Comparison of ENCODE assay signal across 8 cellular contexts in the genomic region with DNA sequence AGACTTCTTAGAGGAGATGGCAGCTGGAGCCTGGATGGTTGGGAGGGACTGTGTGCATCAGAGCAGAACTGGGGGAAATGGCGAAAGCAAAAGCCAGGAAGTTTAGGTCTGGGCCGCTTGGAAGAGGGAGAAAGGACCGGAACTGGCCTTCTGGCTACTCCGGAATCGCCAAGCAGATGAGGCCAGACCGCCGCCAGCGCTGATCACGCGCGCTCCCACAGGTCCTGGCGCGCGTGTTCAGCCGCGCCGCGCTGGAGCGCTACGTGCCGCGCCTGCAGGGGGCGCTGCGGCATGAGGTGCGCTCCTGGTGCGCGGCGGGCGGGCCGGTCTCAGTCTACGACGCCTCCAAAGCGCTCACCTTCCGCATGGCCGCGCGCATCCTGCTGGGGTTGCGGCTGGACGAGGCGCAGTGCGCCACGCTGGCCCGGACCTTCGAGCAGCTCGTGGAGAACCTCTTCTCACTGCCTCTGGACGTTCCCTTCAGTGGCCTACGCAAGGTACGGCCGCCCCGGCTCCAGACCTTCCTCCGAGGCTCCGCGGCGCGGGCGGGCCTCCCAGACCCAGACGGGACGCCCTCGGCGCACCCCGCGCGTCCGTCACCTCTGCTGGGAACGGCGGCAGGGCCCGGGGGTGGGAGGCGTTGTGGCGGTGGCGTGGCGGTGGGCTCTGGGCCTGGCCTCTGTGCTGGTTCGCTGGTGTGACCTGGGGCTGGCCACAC. TPM values are rescaled to one million over a fixed set of nuclear protein-coding genes. Genes with fewer than 3 reads are reported as not detected.
DNase-seq lines count a peak whose midpoint lies in the region; ATAC-seq and TF ChIP-seq lines count a peak whose summit lies in the region.

No MANE protein-coding gene starts in this region.

- no peaks in the 10 kb centered on the region for H3K9me2 ChIP-seq in PC-3 (replicated peaks; ENCODE audit: low read length)

- 0 to 7% (median 2%) methylated on average over 33 to 72 of the region's 72 CpGs for WGBS in spleen, 5 donors

- peak overlapping the region; percentile 54 to 86 (median 78) for H3K4me3 Mint-ChIP-seq in CD4-positive, alpha-beta memory T cell
- peak overlapping the region; percentile 78 for H3K4me3 Mint-ChIP-seq in activated naive CD8-positive, alpha-beta T cell treated with anti-CD3 and anti-CD28 coated beads, Interleukin-2, amount 10 ng/mL, durations not matched to agents 7 days and 5 days

- H2AFZ ChIP-seq in PC-3 (ENCODE audit: low read length): no peak overlapping the region

- peak in 4 of 5 donors; percentile 28 to 41 (median 37) for DNase-seq in CD4-positive, alpha-beta memory T cell
- DNase-seq in activated naive CD8-positive, alpha-beta T cell treated with anti-CD3 and anti-CD28 coated beads, Interleukin-2, amount 10 ng/mL, durations not matched to agents 7 days and 5 days: peak; percentile 81
- peak; percentile 85 for DNase-seq in spleen
- no peak for DNase-seq in PC-3

- no peaks in the 10 kb centered on the region for H3K9me3 ChIP-seq in CD4-positive, alpha-beta memory T cell (ENCODE audit: control insufficient read depth in 1 of 2, low read length in 2 of 2)
- H3K9me3 ChIP-seq in iPS-18a (ENCODE audit: control insufficient read depth, low read depth, low read length) (no peaks in the 10 kb centered on the region), spleen (no peaks in the 10 kb centered on the region), PC-3 (ENCODE audit: low read length) (no peaks in the 10 kb centered on the region)

- no TSS peak for BruUV-seq in PC-3 (replicated peaks; lab: Mats Ljungman, UMichigan)

- peaks cover 14 to 22% of the 10 kb centered on the region in 2 donors for H3K36me3 Mint-ChIP-seq in CD4-positive, alpha-beta memory T cell
- H3K36me3 Mint-ChIP-seq in activated naive CD8-positive, alpha-beta T cell treated with anti-CD3 and anti-CD28 coated beads, Interleukin-2, amount 10 ng/mL, durations not matched to agents 7 days and 5 days: peaks cover 2% of the 10 kb centered on the region

- no peaks in the 10 kb centered on the region for H3K9me3 Mint-ChIP-seq in CD4-positive, alpha-beta memory T cell
- H3K9me3 Mint-ChIP-seq in activated naive CD8-positive, alpha-beta T cell treated with anti-CD3 and anti-CD28 coated beads, Interleukin-2, amount 10 ng/mL, durations not matched to agents 7 days and 5 days: no peaks in the 10 kb centered on the region

- TF ChIP-seq POLR2A in spleen (IDR thresholded peaks at IDR 0.05): no peak

- H3K27me3 Mint-ChIP-seq in CD4-positive, alpha-beta memory T cell: peaks cover 27 to 34% of the 10 kb centered on the region in 2 donors
- H3K27me3 Mint-ChIP-seq in activated naive CD8-positive, alpha-beta T cell treated with anti-CD3 and anti-CD28 coated beads, Interleukin-2, amount 10 ng/mL, durations not matched to agents 7 days and 5 days: peaks cover 58% of the 10 kb centered on the region

- POLR2A ChIA-PET in CD4-positive, alpha-beta memory T cell (lab: Charles Lee; ENCODE audit: partially characterized antibody): no interaction called here
- POLR2A ChIA-PET in activated naive CD8-positive, alpha-beta T cell treated with anti-CD3 and anti-CD28 coated beads, Interleukin-2, amount 10 ng/mL, durations not matched to agents 7 days and 5 days (lab: Charles Lee): interaction anchor here (1.2 kb wide), 1 partner anchor 10 kb away, joined by 3 read pairs; no protein-coding TSS in a partner anchor
- POLR2A ChIA-PET in PC-3 (lab: Charles Lee; ENCODE audit: unreplicated experiment): no interaction called here

- H3K79me2 ChIP-seq in PC-3 (ENCODE audit: low read length): no peaks in the 10 kb centered on the region

- no peaks in the 10 kb centered on the region for H3K36me3 ChIP-seq in CD4-positive, alpha-beta memory T cell (ENCODE audit: insufficient read depth, low read length)
- H3K36me3 ChIP-seq in iPS-18a (ENCODE audit: control insufficient read depth, low read depth, low read length): no peaks in the 10 kb centered on the region
- peaks cover 0 to 30% (median 10%) of the 10 kb centered on the region in 6 donors for H3K36me3 ChIP-seq in spleen
- H3K36me3 ChIP-seq in PC-3 (ENCODE audit: low read depth, low read length): no peaks in the 10 kb centered on the region

- peak in 9 of 11 experiments; percentile 19 to 72 (median 46) for TF ChIP-seq CTCF in spleen (IDR thresholded peaks at IDR 0.05 in 8 of 11, conservative IDR thresholded peaks at IDR 0.05 in 3 of 11)
- TF ChIP-seq CTCF in PC-3 (conservative IDR thresholded peaks at IDR 0.05; ENCODE audit: low read depth, low read length): no peak

- H3K9ac ChIP-seq in iPS-18a (ENCODE audit: low read length): no peak overlapping the region
- no peak overlapping the region for H3K9ac ChIP-seq in PC-3 (ENCODE audit: low read length)

- intact Hi-C loops in CD4-positive, alpha-beta memory T cell (cut with micrococcal nuclease): no loop called here
- intact Hi-C loops in spleen (cut with DNase I; ENCODE audit: low total_unique reads) (no loop called here), PC-3 (cut with micrococcal nuclease) (no loop called here)

- H3K4me2 ChIP-seq in PC-3 (ENCODE audit: low read length): no peak overlapping the region

- H3K27ac Mint-ChIP-seq in CD4-positive, alpha-beta memory T cell: no peak overlapping the region
- H3K27ac Mint-ChIP-seq in activated naive CD8-positive, alpha-beta T cell treated with anti-CD3 and anti-CD28 coated beads, Interleukin-2, amount 10 ng/mL, durations not matched to agents 7 days and 5 days: no peak overlapping the region

- peak overlapping the region in 1 of 2 donors; percentile 9 for H3K4me3 ChIP-seq in CD4-positive, alpha-beta memory T cell (ENCODE audit: low read length in 2 of 2)
- H3K4me3 ChIP-seq in iPS-18a (ENCODE audit: low read length) (peak overlapping the region; percentile 32), spleen (peak overlapping the region; percentile 18 to 65 (median 38)), PC-3 (ENCODE audit: low read length) (no peak overlapping the region)

- no peaks in the 10 kb centered on the region for H3F3A ChIP-seq in PC-3 (ENCODE audit: low read length, unreplicated experiment)

- CTCF ChIA-PET in CD4-positive, alpha-beta memory T cell (lab: Charles Lee; ENCODE audit: partially characterized antibody): interaction anchor here (0.6 to 1.4 kb wide), 2 partner anchors 11 to 161 kb away, joined by 3 to 4 read pairs; no protein-coding TSS in a partner anchor
- CTCF ChIA-PET in PC-3 (lab: Charles Lee): no interaction called here

- no peak overlapping the region for H3K27ac ChIP-seq in CD4-positive, alpha-beta memory T cell (ENCODE audit: low read depth, low read length)
- H3K27ac ChIP-seq in iPS-18a (ENCODE audit: low read length) (no peak overlapping the region), spleen (peak overlapping the region in 4 of 8 donors; percentile 12 to 46 (median 36)), PC-3 (ENCODE audit: low read length) (no peak overlapping the region)

- no peaks in the 10 kb centered on the region for H4K20me1 ChIP-seq in PC-3 (ENCODE audit: low read length)

- peaks cover 20% of the 10 kb centered on the region for H3K4me1 ChIP-seq in CD4-positive, alpha-beta memory T cell (ENCODE audit: insufficient read depth, low read length)
- H3K4me1 ChIP-seq in iPS-18a (ENCODE audit: control insufficient read depth, low read depth, low read length) (peaks cover 8% of the 10 kb centered on the region), spleen (peaks cover 14 to 58% (median 41%) of the 10 kb centered on the region in 6 donors), PC-3 (ENCODE audit: insufficient read depth, low read length) (peaks cover 14% of the 10 kb centered on the region)

- peaks cover 15 to 49% (median 36%) of the 10 kb centered on the region in 4 donors for H3K4me1 Mint-ChIP-seq in CD4-positive, alpha-beta memory T cell
- peaks cover 13% of the 10 kb centered on the region for H3K4me1 Mint-ChIP-seq in activated naive CD8-positive, alpha-beta T cell treated with anti-CD3 and anti-CD28 coated beads, Interleukin-2, amount 10 ng/mL, durations not matched to agents 7 days and 5 days

- peak; percentile 63 for ATAC-seq in HG02938 (IDR thresholded peaks at IDR 0.05; ENCODE audit: unreplicated experiment)
- peak; percentile 86 for ATAC-seq in activated naive CD8-positive, alpha-beta T cell treated with anti-CD3 and anti-CD28 coated beads, Interleukin-2, amount 10 ng/mL, durations not matched to agents 7 days and 5 days (ENCODE audit: low read depth)
- ATAC-seq in HG03565 (IDR thresholded peaks at IDR 0.05; ENCODE audit: unreplicated experiment): no peak
- ATAC-seq in PC-3: no peak
- ATAC-seq in GM18867 (IDR thresholded peaks at IDR 0.05; ENCODE audit: unreplicated experiment): no peak

- H3K27me3 ChIP-seq in CD4-positive, alpha-beta memory T cell (ENCODE audit: insufficient read depth, low read length): peaks cover under 1% of the 10 kb centered on the region
- H3K27me3 ChIP-seq in iPS-18a (ENCODE audit: control insufficient read depth, insufficient read depth, low read length) (peaks cover 100% of the 10 kb centered on the region), spleen (replicated peaks in 1 of 7) (peaks cover 0 to 83% (median 61%) of the 10 kb centered on the region in 7 donors), PC-3 (ENCODE audit: low read length) (no peaks in the 10 kb centered on the region)

RNA-seq across cellular contexts. Expression of a gene that starts 2.1 kb away (rescaled TPM):
- total RNA-seq in CD4-positive, alpha-beta memory T cell: under 1 TPM; 0.20 to 0.22 TPM
- under 1 TPM in 1 of 2 donors, not detected in 1; 0.08 TPM for polyA plus RNA-seq in CD4-positive, alpha-beta memory T cell
- under 1 TPM in 1 of 2 experiments, not detected in 1; 0.17 TPM for total RNA-seq in activated naive CD8-positive, alpha-beta T cell treated with anti-CD3 and anti-CD28 coated beads, Interleukin-2, amount 10 ng/mL, durations not matched to agents 7 days and 5 days
- total RNA-seq in spleen: 1 to 10 TPM in 2 of 7 donors, under 1 TPM in 5; 0.23 to 1.3 (median 0.51) TPM
- under 1 TPM; 0.04 to 0.13 (median 0.06) TPM for polyA plus RNA-seq in spleen
- total RNA-seq in PC-3 (2014; rRNA removed): 0.17 TPM in 1 of 2 replicates, not detected in the other

RNA-seq across cellular contexts. Expression of a gene that starts 11.0 kb away (rescaled TPM):
- not detected for total RNA-seq in CD4-positive, alpha-beta memory T cell
- not detected for polyA plus RNA-seq in CD4-positive, alpha-beta memory T cell
- under 1 TPM in 1 of 2 experiments, not detected in 1; 0.31 TPM for total RNA-seq in activated naive CD8-positive, alpha-beta T cell treated with anti-CD3 and anti-CD28 coated beads, Interleukin-2, amount 10 ng/mL, durations not matched to agents 7 days and 5 days
- total RNA-seq in spleen: under 1 TPM in 1 of 7 donors, not detected in 6; 0.20 TPM
- polyA plus RNA-seq in spleen: under 1 TPM; 0.03 to 0.22 (median 0.19) TPM
- 0.26 TPM in 1 of 2 replicates, not detected in the other for total RNA-seq in PC-3 (2014; rRNA removed)

Comparison
In these comparisons a context has a peak if more than half of its experiments do, and no peak if none do; other contexts are left out.
1. ATAC-seq: peak in HG02938 (single experiment) and activated naive CD8-positive, alpha-beta T cell treated with anti-CD3 and anti-CD28 coated beads, Interleukin-2, amount 10 ng/mL, durations not matched to agents 7 days and 5 days (single experiment); none in HG03565 (single experiment), PC-3 (single experiment) and GM18867 (single experiment).